In the genomic region with DNA sequence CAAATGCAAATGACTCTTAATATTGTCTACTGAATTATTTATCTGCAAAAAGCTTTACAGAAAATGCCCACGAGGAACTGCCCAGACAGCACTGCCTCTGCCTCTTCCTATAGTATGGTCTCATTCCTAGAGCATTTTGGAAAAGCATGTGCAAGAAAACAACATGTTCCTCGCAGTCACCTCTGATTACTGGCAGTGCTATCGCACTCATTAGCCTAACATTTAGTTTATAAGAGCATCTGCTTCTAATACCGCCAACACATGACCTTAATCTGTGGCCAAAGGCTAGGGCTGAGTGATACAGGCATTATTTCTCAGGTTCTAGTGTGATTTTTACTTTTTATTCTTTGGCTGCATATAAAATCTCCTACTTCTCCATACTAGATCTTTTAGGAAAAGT, we compare ENCODE assay signal across 19 cellular contexts.
"Had no signal": no experiment of that assay in that cellular context is flagged by ENCODE, and none has a peak within 500 bp of the region (broad histone marks: within the 10 kb centered on the region; RNA-seq: fewer than 3 reads in every experiment).

No MANE protein-coding gene starts in this region.

- H3K4me2 ChIP-seq: neural progenitor cell had no signal

- H3K27me3 ChIP-seq: neural progenitor cell, right lobe of liver had no signal

- DNase-seq: activated CD4-positive, alpha-beta T cell treated with anti-CD3 and anti-CD28 coated beads, Interleukin-2, amount 50 U/mL, for 4 hours; activated gamma-delta T cell treated with Interleukin-2 at 50 U/mL for 16 hours; effector memory CD8-positive, alpha-beta T cell; head of caudate nucleus; kidney glomerular epithelial cell; mesenchymal stem cell; mucosa of descending colon; naive B cell; right lobe of liver; small intestine; stimulated activated CD4-positive, alpha-beta T cell treated with anti-CD3 and anti-CD28 coated beads, Interleukin-15, amount 100 ng/mL, for 24 hours; stimulated activated CD4-positive, alpha-beta T cell treated with anti-CD3 and anti-CD28 coated beads, Interleukin-2, amount 100 ng/mL, for 48 hours; stimulated activated naive CD8-positive, alpha-beta T cell treated with anti-CD3 and anti-CD28 coated beads, Interleukin-15, amount 100 ng/mL, for 72 hours; T-helper 1 cell; T-helper 9 cell had no signal

- H3K9ac ChIP-seq: neural progenitor cell had no signal

- H3K4me3 ChIP-seq: mucosa of descending colon, neural progenitor cell, prostate gland, right lobe of liver had no signal

- H3K27ac ChIP-seq: neural progenitor cell, prostate gland, right lobe of liver had no signal

- H3K4me1 ChIP-seq: neural progenitor cell, prostate gland, right lobe of liver had no signal

- H2AFZ ChIP-seq: neural progenitor cell had no signal

- H3K36me3 ChIP-seq: neural progenitor cell, prostate gland, right lobe of liver had no signal

- H3K9me3 ChIP-seq: mucosa of descending colon, prostate gland, right lobe of liver had no signal

- ATAC-seq: activated CD4-positive, CD25-positive, alpha-beta regulatory T cell treated with anti-CD3 and anti-CD28 coated beads, Interleukin-2, amount 50 U/mL, for 24 hours; activated naive CD4-positive, alpha-beta T cell treated with anti-CD3 and anti-CD28 coated beads, Interleukin-2, amount 50 U/mL, for 72 hours; effector memory CD8-positive, alpha-beta T cell; mucosa of descending colon; right lobe of liver; stimulated activated naive CD8-positive, alpha-beta T cell treated with anti-CD3 and anti-CD28 coated beads, Interleukin-15, amount 100 ng/mL, for 72 hours had no signal
